In genomic region chr11:1296287-1296686, GRCh38 we compare ENCODE assay signal across 23 cellular contexts.
"Had no signal": no experiment of that assay in that cellular context is flagged by ENCODE, and none has a peak within 500 bp of the region (broad histone marks: within the 10 kb centered on the region; RNA-seq: fewer than 3 reads in every experiment).

No MANE protein-coding gene starts in this region.

- H3K36me3 Mint-ChIP-seq: activated naive CD4-positive, alpha-beta T cell treated with anti-CD3 and anti-CD28 coated beads, Interleukin-2, amount 50 U/mL, for 72 hours had no signal

- H3K9me3 Mint-ChIP-seq: activated naive CD4-positive, alpha-beta T cell treated with anti-CD3 and anti-CD28 coated beads, Interleukin-2, amount 50 U/mL, for 72 hours; activated T-cell treated with anti-CD3 and anti-CD28 coated beads, Interleukin-2, amount 50 U/mL, for 72 hours; dendritic cell treated with granulocyte-macrophage colony-stimulating factor and Interleukin-4, amounts not matched to agents 40 ng/mL and 50 ng/mL, for 4 days; immature natural killer cell; memory B cell had no signal

- H3K27me3 Mint-ChIP-seq: activated CD4-positive, alpha-beta T cell treated with anti-CD3 and anti-CD28 coated beads for 36 hours; brain; dendritic cell treated with granulocyte-macrophage colony-stimulating factor and Interleukin-4, amounts not matched to agents 40 ng/mL and 50 ng/mL, for 4 days; memory B cell; progenitor cell of endocrine pancreas had no signal

- H3K4me3 ChIP-seq: stomach, testis, vagina had no signal

- H3K4me3 Mint-ChIP-seq: activated CD4-positive, alpha-beta T cell treated with anti-CD3 and anti-CD28 coated beads for 36 hours; activated T-cell treated with anti-CD3 and anti-CD28 coated beads, Interleukin-2, amount 50 U/mL, for 72 hours; brain; dendritic cell treated with granulocyte-macrophage colony-stimulating factor and Interleukin-4, amounts not matched to agents 40 ng/mL and 50 ng/mL, for 4 days; immature natural killer cell; memory B cell had no signal

- H3K4me1 Mint-ChIP-seq: activated CD4-positive, alpha-beta T cell treated with anti-CD3 and anti-CD28 coated beads for 36 hours had no signal

- H3K4me1 ChIP-seq: foreskin keratinocyte had no signal

- H3K27ac ChIP-seq: foreskin keratinocyte, testis, vagina had no signal

- DNase-seq: activated CD4-positive, alpha-beta T cell treated with anti-CD3 and anti-CD28 coated beads for 36 hours; activated CD4-positive, alpha-beta T cell treated with anti-CD3 and anti-CD28 coated beads, Interleukin-2, amount 50 U/mL, for 48 hours; activated gamma-delta T cell; activated T-cell treated with anti-CD3 and anti-CD28 coated beads, Interleukin-2, amount 50 U/mL, for 72 hours; caudate nucleus; effector CD4-positive, alpha-beta T cell; erythroblast; foreskin keratinocyte; immature natural killer cell; occipital lobe; retina; stimulated activated CD4-positive, alpha-beta T cell treated with anti-CD3 and anti-CD28 coated beads, Interleukin-4, amount 100 ng/mL, for 4 hours; trophoblast cell had no signal

- H3K9me3 ChIP-seq: stomach, testis, vagina had no signal

- H3K27ac Mint-ChIP-seq: activated CD4-positive, alpha-beta T cell treated with anti-CD3 and anti-CD28 coated beads for 36 hours; activated T-cell treated with anti-CD3 and anti-CD28 coated beads, Interleukin-2, amount 50 U/mL, for 72 hours; brain; dendritic cell treated with granulocyte-macrophage colony-stimulating factor and Interleukin-4, amounts not matched to agents 40 ng/mL and 50 ng/mL, for 4 days; immature natural killer cell; memory B cell; progenitor cell of endocrine pancreas had no signal

- H3K27me3 ChIP-seq: foreskin keratinocyte, stomach, testis, vagina had no signal

- ATAC-seq: activated CD4-positive, alpha-beta T cell treated with anti-CD3 and anti-CD28 coated beads for 36 hours; activated naive CD4-positive, alpha-beta T cell treated with anti-CD3 and anti-CD28 coated beads, Interleukin-2, amount 50 U/mL, for 72 hours; activated T-cell treated with anti-CD3 and anti-CD28 coated beads, Interleukin-2, amount 50 U/mL, for 72 hours; foreskin keratinocyte; left ventricle myocardium superior; SK-N-SH treated with all-trans-retinoic acid at 6 μM for 48 hours had no signal
